In genomic region chr7:121385800-121386179, GRCh38 we compare ENCODE assay signal across 8 cellular contexts.
A peak's percentile ranks its signal among the peaks of the same experiment; 100 is the strongest.
DNase-seq lines count a peak whose midpoint lies in the region; ATAC-seq, FAIRE-seq and TF ChIP-seq lines count a peak whose summit lies in the region.
"Had no signal": no experiment of that assay in that cellular context is flagged by ENCODE, and none has a peak within 500 bp of the region (broad histone marks: within the 10 kb centered on the region; RNA-seq: fewer than 3 reads in every experiment).

No MANE protein-coding gene starts in this region.

- FAIRE-seq in RCC 7860 (lab: Jason Lieb, UNC): no peak
- FAIRE-seq: islet of Langerhans had no signal

- no peak for TF ChIP-seq CTCF in fibroblast of pulmonary artery (IDR thresholded peaks at IDR 0.05; ENCODE audit: low read length, missing control alignments)

- DNase-seq in MV-4-11 (lab: John Stamatoyannopoulos, UW) (peak; percentile 67), fibroblast of pulmonary artery (ENCODE audit: low read depth) (peak; percentile 34), NCI-H1092 treated with DMSO at 0.1 percent for 48 hours (lab: John Stamatoyannopoulos, UW) (no peak), caudate nucleus (lab: John Stamatoyannopoulos, UW) (no peak), RCC 7860 (ENCODE audit: low spot score) (no peak)

- peak; percentile 94 for ATAC-seq in GM18511 (IDR thresholded peaks at IDR 0.05; ENCODE audit: unreplicated experiment)
- ATAC-seq in GM21737 (IDR thresholded peaks at IDR 0.05; ENCODE audit: unreplicated experiment): peak; percentile 90

- H3K4me3 ChIP-seq in fibroblast of pulmonary artery (replicated peaks; ENCODE audit: low read depth, low read length): no peak overlapping the region

- no peak overlapping the region for H3K27ac ChIP-seq in caudate nucleus (ENCODE audit: low read depth, low read length)

Comparison
In these comparisons a context has a peak if more than half of its experiments do, and no peak if none do; other contexts are left out.
1. DNase-seq: peak in MV-4-11 (single experiment) and fibroblast of pulmonary artery (single experiment); none in NCI-H1092 treated with DMSO at 0.1 percent for 48 hours (single experiment), caudate nucleus (0 of 61) and RCC 7860 (single experiment).